ENCODE assay signal across 26 cellular contexts in genomic region chr11:69032833-69033232, GRCh38. TPM values are rescaled to one million over a fixed set of nuclear protein-coding genes. Genes with fewer than 3 reads are reported as not detected.
DNase-seq lines count a peak whose midpoint lies in the region; ATAC-seq, FAIRE-seq and TF ChIP-seq lines count a peak whose summit lies in the region.
"Had no signal": no experiment of that assay in that cellular context is flagged by ENCODE, and none has a peak within 500 bp of the region (broad histone marks: within the 10 kb centered on the region; RNA-seq: fewer than 3 reads in every experiment).

No MANE protein-coding gene starts in this region.

- H2BK5ac ChIP-seq in trophoblast cell (ENCODE audit: low read depth, low read length, poor library complexity) = no peak overlapping the region

- no peak for TF ChIP-seq EP300 in SK-N-SH (IDR thresholded peaks at IDR 0.05; ENCODE audit: borderline replicate concordance in 1 of 2, low read depth in 1 of 2, low read length in 1 of 2)
- TF ChIP-seq EP300 in K562 (IDR thresholded peaks at IDR 0.05; ENCODE audit: low read length) = no peak

- no peak overlapping the region for H3K4me3 Mint-ChIP-seq in CD4-positive, alpha-beta T cell
- H3K4me3 Mint-ChIP-seq: CD14-positive monocyte; CD4-positive, CD25-positive, alpha-beta regulatory T cell; CD8-positive, alpha-beta T cell had no signal

- no peak overlapping the region for H4K8ac ChIP-seq in trophoblast cell (ENCODE audit: low read depth, low read length)

- intact Hi-C loops in K562 (cut with micrococcal nuclease) = no loop called here
- intact Hi-C loops in CD4-positive, alpha-beta T cell (cut with DNase I, micrococcal nuclease) = no loop called here

- H3K79me2 ChIP-seq in SK-N-SH (ENCODE audit: insufficient read depth) = no peaks in the 10 kb centered on the region
- no peaks in the 10 kb centered on the region for H3K79me2 ChIP-seq in K562 (ENCODE audit: control insufficient read depth, insufficient read depth, low read length)
- no peaks in the 10 kb centered on the region for H3K79me2 ChIP-seq in trophoblast cell (ENCODE audit: control insufficient read depth, insufficient read depth, low read length, poor library complexity)

- no peaks in the 10 kb centered on the region for H3K79me1 ChIP-seq in trophoblast cell (ENCODE audit: low read length)

- no peak for DNase-seq in SK-N-SH
- DNase-seq in K562 (ENCODE audit: extremely low read depth in 1 of 4, low spot score in 3 of 4) = no peak
- DNase-seq in CD4-positive, alpha-beta T cell = no peak
- no peak for DNase-seq in trophoblast cell
- DNase-seq: ACHN; BE2C; C1 segment of cervical spinal cord; Caco-2; Calu3; CD4-positive, CD25-positive, alpha-beta regulatory T cell; CD8-positive, alpha-beta T cell; DMS79 treated with DMSO at 0.1 percent for 48 hours; GF-D8 had no signal

- H3K18ac ChIP-seq in trophoblast cell (ENCODE audit: low read length) = no peak overlapping the region

- ATAC-seq in SK-N-SH treated with all-trans-retinoic acid at 6 μM for 48 hours (no peak), K562 (no peak), GM21390 (IDR thresholded peaks at IDR 0.05; ENCODE audit: unreplicated experiment) (no peak)
- no peak for ATAC-seq in CD4-positive, alpha-beta T cell (ENCODE audit: poor library complexity)
- ATAC-seq: CD8-positive, alpha-beta T cell had no signal

- H3K14ac ChIP-seq in trophoblast cell (ENCODE audit: low read length) = no peak overlapping the region

- H4K91ac ChIP-seq in trophoblast cell (ENCODE audit: low read depth, low read length) = no peak overlapping the region

- H3F3A ChIP-seq in SK-N-SH (replicated peaks; ENCODE audit: insufficient read depth) = no peaks in the 10 kb centered on the region

- no peak overlapping the region for H3K4me2 ChIP-seq in SK-N-SH
- H3K4me2 ChIP-seq in K562 (ENCODE audit: insufficient read depth, low read length) = no peak overlapping the region
- H3K4me2 ChIP-seq in trophoblast cell (ENCODE audit: low read length) = no peak overlapping the region

- TF ChIP-seq POLR2A in K562 (conservative IDR thresholded peaks at IDR 0.05) = no peak

- H3K9ac ChIP-seq in SK-N-SH (no peak overlapping the region), K562 (ENCODE audit: insufficient read depth in 1 of 2, low read depth in 2 of 2, low read length in 2 of 2) (no peak overlapping the region), trophoblast cell (ENCODE audit: low read length) (no peak overlapping the region)
- H3K9ac ChIP-seq: BLaER1 had no signal

- no peak overlapping the region for H3K23ac ChIP-seq in trophoblast cell (ENCODE audit: low read length)

- no peak overlapping the region for H3K4me3 ChIP-seq in SK-N-SH (ENCODE audit: low read depth in 2 of 2, low read length in 1 of 2)
- no peak overlapping the region for H3K4me3 ChIP-seq in HEK293 (ENCODE audit: low read depth, low read length)
- H3K4me3 ChIP-seq in K562 = no peak overlapping the region
- no peak overlapping the region for H3K4me3 ChIP-seq in trophoblast cell (ENCODE audit: low read depth, low read length)
- H3K4me3 ChIP-seq: BLaER1 had no signal

- no peaks in the 10 kb centered on the region for H3K4me1 Mint-ChIP-seq in CD4-positive, alpha-beta T cell (ENCODE audit: low read depth)
- H3K4me1 Mint-ChIP-seq: CD4-positive, CD25-positive, alpha-beta regulatory T cell had no signal

- H2AFZ ChIP-seq in SK-N-SH (ENCODE audit: low read depth) (no peak overlapping the region), K562 (ENCODE audit: low read depth, low read length) (no peak overlapping the region), trophoblast cell (ENCODE audit: insufficient read depth, low read length, poor library complexity) (no peak overlapping the region)

- no TSS peak for BruUV-seq in K562 (replicated peaks; lab: Mats Ljungman, UMichigan)

- no peak overlapping the region for H3K27ac ChIP-seq in SK-N-SH (ENCODE audit: low read depth in 2 of 2, low read length in 1 of 2)
- no peak overlapping the region for H3K27ac ChIP-seq in HEK293 (ENCODE audit: extremely low read depth, low read depth, low read length)
- no peak overlapping the region for H3K27ac ChIP-seq in K562 (ENCODE audit: extremely low read depth, low read depth, low read length)
- H3K27ac ChIP-seq in CD4-positive, alpha-beta T cell (ENCODE audit: low read depth, low read length) = no peak overlapping the region
- H3K27ac ChIP-seq in trophoblast cell (ENCODE audit: low read depth, low read length) = no peak overlapping the region
- H3K27ac ChIP-seq: 22Rv1, BLaER1 had no signal

- POLR2A ChIA-PET in SK-N-SH (lab: Yijun Ruan, JAX) = no interaction called here
- POLR2A ChIA-PET in HEK293 (lab: Yijun Ruan, JAX) = no interaction called here
- POLR2A ChIA-PET in K562 (lab: Yijun Ruan, JAX) = interaction anchor here (1.4 kb wide), 1 partner anchor 22 kb away, joined by 3 read pairs; no protein-coding TSS in a partner anchor
- POLR2A ChIA-PET in CD4-positive, alpha-beta T cell (lab: Charles Lee) = no interaction called here

- H3K27me3 ChIP-seq in SK-N-SH (ENCODE audit: insufficient read depth) (no peaks in the 10 kb centered on the region), K562 (ENCODE audit: control insufficient read depth in 2 of 2, insufficient read depth in 2 of 2, low read length in 2 of 2) (peaks cover 30 to 67% of the 10 kb centered on the region in 2 experiments), trophoblast cell (ENCODE audit: insufficient read depth, low read length) (no peaks in the 10 kb centered on the region)
- no peaks in the 10 kb centered on the region for H3K27me3 ChIP-seq in CD4-positive, alpha-beta T cell (ENCODE audit: control insufficient read depth, insufficient read depth, low read length)
- H3K27me3 ChIP-seq: BE2C, BLaER1 had no signal

- H3K9me3 Mint-ChIP-seq in CD4-positive, alpha-beta T cell = no peaks in the 10 kb centered on the region
- H3K9me3 Mint-ChIP-seq: CD8-positive, alpha-beta T cell had no signal

- H3K36me3 ChIP-seq in SK-N-SH (replicated peaks in 1 of 2; ENCODE audit: control insufficient read depth in 1 of 2, insufficient read depth in 2 of 2, low read length in 1 of 2) (no peaks in the 10 kb centered on the region), HEK293 (ENCODE audit: control insufficient read depth in 2 of 2, insufficient read depth in 1 of 2, low read length in 2 of 2) (no peaks in the 10 kb centered on the region), K562 (ENCODE audit: control insufficient read depth, insufficient read depth, low read length) (no peaks in the 10 kb centered on the region), trophoblast cell (ENCODE audit: control insufficient read depth in 1 of 2, insufficient read depth in 2 of 2, low read length in 2 of 2) (no peaks in the 10 kb centered on the region)
- H3K36me3 ChIP-seq: BE2C, BLaER1 had no signal

- H3K36me3 Mint-ChIP-seq in CD4-positive, alpha-beta T cell (ENCODE audit: low read depth) = no peaks in the 10 kb centered on the region
- H3K36me3 Mint-ChIP-seq: CD14-positive monocyte; CD4-positive, CD25-positive, alpha-beta regulatory T cell; CD8-positive, alpha-beta T cell had no signal

- H2BK12ac ChIP-seq in trophoblast cell (ENCODE audit: low read length) = no peak overlapping the region

- FAIRE-seq in K562 (lab: Jason Lieb, UNC) = no peak
- FAIRE-seq: D721Med, G401.6, GM12891, GM19239 had no signal

- H3K9me1 ChIP-seq in K562 (ENCODE audit: control insufficient read depth, insufficient read depth, low read length) = no peaks in the 10 kb centered on the region

- H4K20me1 ChIP-seq in SK-N-SH (ENCODE audit: insufficient read depth) (no peaks in the 10 kb centered on the region), K562 (replicated peaks; ENCODE audit: control insufficient read depth, insufficient read depth, low read length) (0 out of 2 replicates have a peak, but pooled peaks cover 8% of the 10 kb centered on the region)
- H4K20me1 ChIP-seq: BLaER1 had no signal

- H4K12ac ChIP-seq in trophoblast cell (ENCODE audit: low read depth, low read length) = no peak overlapping the region

- H3K9me3 ChIP-seq in SK-N-SH (no peaks in the 10 kb centered on the region), HEK293 (ENCODE audit: control insufficient read depth, insufficient read depth, low read depth, low read length) (no peaks in the 10 kb centered on the region), K562 (replicated peaks; ENCODE audit: control insufficient read depth, insufficient read depth, low read depth, low read length) (no peaks in the 10 kb centered on the region), trophoblast cell (ENCODE audit: insufficient read depth, low read depth, low read length) (no peaks in the 10 kb centered on the region)
- H3K9me3 ChIP-seq in CD4-positive, alpha-beta T cell (ENCODE audit: control insufficient read depth, low read length) = no peaks in the 10 kb centered on the region
- H3K9me3 ChIP-seq: BE2C, BLaER1, Caco-2 had no signal

- TF ChIP-seq CTCF in SK-N-SH (IDR thresholded peaks at IDR 0.05) (no peak), HEK293 (tag by site-specific recombination; IDR thresholded peaks at IDR 0.05) (no peak), K562 (IDR thresholded peaks at IDR 0.05 in 2 of 3, conservative IDR thresholded peaks at IDR 0.05 in 1 of 3; ENCODE audit: insufficient read depth in 2 of 3, low read depth in 1 of 3, low read length in 3 of 3) (no peak)
- TF ChIP-seq CTCF in CD4-positive, alpha-beta T cell (IDR thresholded peaks at IDR 0.05) = no peak

- H2AK5ac ChIP-seq in trophoblast cell (ENCODE audit: low read length) = no peak overlapping the region

- WGBS in SK-N-SH (ENCODE audit: low lambda C conversion rate) = 82% methylated on average over 7 of the region's 7 CpGs
- 2% methylated on average over 7 of the region's 7 CpGs for WGBS in K562 (ENCODE audit: insufficient coverage, low coverage, missing lambda C conversion rate)
- no CpG with 5 or more reads among the region's 7 CpGs for WGBS in trophoblast cell (ENCODE audit: extremely low coverage, insufficient coverage, insufficient read length)

- no peak overlapping the region for H3K4ac ChIP-seq in trophoblast cell (ENCODE audit: low read depth, low read length)

- no peaks in the 10 kb centered on the region for H3K9me2 ChIP-seq in SK-N-SH

- TF ChIP-seq RAD21 in SK-N-SH (IDR thresholded peaks at IDR 0.05; ENCODE audit: low read length) = no peak
- TF ChIP-seq RAD21 in K562 (CRISPR knock-in tag; conservative IDR thresholded peaks at IDR 0.05 in 1 of 2, IDR thresholded peaks at IDR 0.05 in 1 of 2) = no peak

- no peak overlapping the region for H3K27ac Mint-ChIP-seq in CD4-positive, alpha-beta T cell
- H3K27ac Mint-ChIP-seq: CD4-positive, CD25-positive, alpha-beta regulatory T cell; CD8-positive, alpha-beta T cell had no signal

- H3K4me1 ChIP-seq in SK-N-SH (ENCODE audit: control insufficient read depth in 1 of 2, insufficient read depth in 2 of 2, low read depth in 1 of 2, low read length in 1 of 2) (no peaks in the 10 kb centered on the region), HEK293 (ENCODE audit: control insufficient read depth, insufficient read depth, low read length) (no peaks in the 10 kb centered on the region), K562 (replicated peaks in 1 of 2; ENCODE audit: control insufficient read depth in 2 of 2, insufficient read depth in 2 of 2, low read length in 2 of 2) (peaks cover 0 to 4% of the 10 kb centered on the region in 2 experiments; a peak in 1 of 5 replicates), trophoblast cell (ENCODE audit: control insufficient read depth in 1 of 2, insufficient read depth in 2 of 2, low read length in 2 of 2) (no peaks in the 10 kb centered on the region)
- H3K4me1 ChIP-seq: BE2C had no signal

- CTCF ChIA-PET in SK-N-SH (lab: Yijun Ruan, JAX) = interaction anchor here (0.6 to 4.3 kb wide), 4 partner anchors 12 to 652 kb away, joined by 3 to 23 read pairs (median 4); no protein-coding TSS in a partner anchor
- CTCF ChIA-PET in HEK293 (lab: Yijun Ruan, JAX) = no interaction called here
- CTCF ChIA-PET in K562 (lab: Yijun Ruan, JAX; ENCODE audit: low intra/inter-chr PET ratio) = no interaction called here
- CTCF ChIA-PET in CD4-positive, alpha-beta T cell (lab: Charles Lee) = no interaction called here

- no peak overlapping the region for H2BK120ac ChIP-seq in trophoblast cell (ENCODE audit: insufficient read depth, low read length, poor library complexity)

- H3K27me3 Mint-ChIP-seq in CD4-positive, alpha-beta T cell = peaks cover 11% of the 10 kb centered on the region

- in situ Hi-C loops in K562 (cut with MboI) = no loop called here

RNA-seq across cellular contexts. Expression of gene TPCN2, which starts 15.9 kb away (rescaled TPM):
- polyA plus RNA-seq in SK-N-SH (2012; rRNA removed) (7.6 and 8.7 TPM in 2 replicates), K562 (2011; rRNA removed) (5.5 and 5.9 TPM in 2 replicates), K562 (2014; fragmentation: Illumina TruSeq; extraction: Trizol) (5.0 and 5.7 TPM in 2 replicates), K562 (2014; fragmentation: Nextera tagmentation; extraction: Ambion mirVana) (under 1 TPM; 0.66 to 0.82 TPM), K562 (2014; rRNA removed) (7.0 and 9.3 TPM in 2 replicates)
- polyA plus RNA-seq in SK-N-SH (2012; cell fraction: cytosol; rRNA removed) = 3.3 and 4.5 TPM in 2 replicates
- polyA plus RNA-seq in SK-N-SH (2012; cell fraction: nucleus; rRNA removed) = 36.5 and 41.4 TPM in 2 replicates
- 40.8 and 84.4 TPM in 2 replicates for total RNA-seq in K562 (2011; cell fraction: chromatin; rRNA removed; ENCODE audit: low replicate concordance)
- total RNA-seq in K562 (2011; cell fraction: nucleolus; rRNA removed) = 45.5 and 52.4 TPM in 2 replicates
- total RNA-seq in K562 (2011; cell fraction: nucleoplasm; rRNA removed) = 44.5 and 47.8 TPM in 2 replicates
- total RNA-seq in K562 (2014; rRNA removed) (4.6 and 4.9 TPM in 2 replicates), K562 (2014; rRNA removed; fragmentation: Illumina TruSeq; extraction: Trizol) (2.3 and 2.8 TPM in 2 replicates), K562 (2015; rRNA removed; fragmentation: Illumina TruSeq; extraction: Trizol) (3.1 and 3.2 TPM in 2 replicates), K562 (2021) (9.2 and 10.2 TPM in 2 replicates)
- polyA plus RNA-seq in K562 (2011; cell fraction: cytosol; rRNA removed) = 5.8 TPM in 2 replicates
- 49.5 and 65.9 TPM in 2 replicates for polyA plus RNA-seq in K562 (2011; cell fraction: nucleus; rRNA removed)
- polyA plus RNA-seq in K562 (2012) = 6.3 and 8.7 TPM in 2 replicates
- polyA minus RNA-seq in K562 (2011; rRNA and poly(A)+ RNA removed) = 4.1 and 5.0 TPM in 2 replicates
- polyA minus RNA-seq in K562 (2011; cell fraction: cytosol; rRNA and poly(A)+ RNA removed) = 6.3 and 6.4 TPM in 2 replicates
- polyA minus RNA-seq in K562 (2011; cell fraction: nucleus; rRNA and poly(A)+ RNA removed) = 15.0 and 17.4 TPM in 2 replicates
- 10 to 100 TPM; 10.2 to 11.5 TPM for total RNA-seq in CD4-positive, alpha-beta T cell
- polyA plus RNA-seq in trophoblast cell (2013) = 5.2 TPM in 2 replicates

RNA-seq across cellular contexts. Expression of gene MRGPRF, which starts 19.8 kb away (rescaled TPM):
- polyA plus RNA-seq in SK-N-SH (2012; rRNA removed) (0.18 and 0.19 TPM in 2 replicates), K562 (2011; rRNA removed) (not detected in 2 replicates), K562 (2014; fragmentation: Illumina TruSeq; extraction: Trizol) (not detected in 2 replicates), K562 (2014; fragmentation: Nextera tagmentation; extraction: Ambion mirVana) (not detected), K562 (2014; rRNA removed) (not detected in 2 replicates)
- polyA plus RNA-seq in SK-N-SH (2012; cell fraction: cytosol; rRNA removed) = 0.08 and 0.12 TPM in 2 replicates
- polyA plus RNA-seq in SK-N-SH (2012; cell fraction: nucleus; rRNA removed) = 0.21 and 0.39 TPM in 2 replicates
- total RNA-seq in K562 (2011; cell fraction: chromatin; rRNA removed; ENCODE audit: low replicate concordance) = not detected in 2 replicates
- not detected in 2 replicates for total RNA-seq in K562 (2011; cell fraction: nucleolus; rRNA removed)
- not detected in 2 replicates for total RNA-seq in K562 (2011; cell fraction: nucleoplasm; rRNA removed)
- total RNA-seq in K562 (2014; rRNA removed) (not detected in 2 replicates), K562 (2014; rRNA removed; fragmentation: Illumina TruSeq; extraction: Trizol) (not detected in 2 replicates), K562 (2015; rRNA removed; fragmentation: Illumina TruSeq; extraction: Trizol) (not detected in 2 replicates), K562 (2021) (0.07 TPM in 1 of 2 replicates, not detected in the other)
- not detected in 2 replicates for polyA plus RNA-seq in K562 (2011; cell fraction: cytosol; rRNA removed)
- not detected in 2 replicates for polyA plus RNA-seq in K562 (2011; cell fraction: nucleus; rRNA removed)
- polyA plus RNA-seq in K562 (2012) = not detected in 2 replicates
- not detected in 2 replicates for polyA minus RNA-seq in K562 (2011; rRNA and poly(A)+ RNA removed)
- not detected in 2 replicates for polyA minus RNA-seq in K562 (2011; cell fraction: cytosol; rRNA and poly(A)+ RNA removed)
- not detected in 2 replicates for polyA minus RNA-seq in K562 (2011; cell fraction: nucleus; rRNA and poly(A)+ RNA removed)
- not detected for total RNA-seq in CD4-positive, alpha-beta T cell
- polyA plus RNA-seq in trophoblast cell (2013) = 0.29 and 0.39 TPM in 2 replicates
- total RNA-seq: CD4-positive, CD25-positive, alpha-beta regulatory T cell; CD8-positive, alpha-beta T cell had no signal
- polyA plus RNA-seq: CD4-positive, CD25-positive, alpha-beta regulatory T cell had no signal

RNA-seq across cellular contexts. Expression of gene MRGPRD, which starts 52.0 kb away (rescaled TPM):
- polyA plus RNA-seq in SK-N-SH (2012; rRNA removed) (not detected in 2 replicates), K562 (2011; rRNA removed) (not detected in 2 replicates), K562 (2014; fragmentation: Illumina TruSeq; extraction: Trizol) (not detected in 2 replicates), K562 (2014; fragmentation: Nextera tagmentation; extraction: Ambion mirVana) (not detected), K562 (2014; rRNA removed) (not detected in 2 replicates)
- polyA plus RNA-seq in SK-N-SH (2012; cell fraction: cytosol; rRNA removed) = not detected in 2 replicates
- polyA plus RNA-seq in SK-N-SH (2012; cell fraction: nucleus; rRNA removed) = not detected in 2 replicates
- total RNA-seq in K562 (2011; cell fraction: chromatin; rRNA removed; ENCODE audit: low replicate concordance) = not detected in 2 replicates
- not detected in 2 replicates for total RNA-seq in K562 (2011; cell fraction: nucleolus; rRNA removed)
- total RNA-seq in K562 (2011; cell fraction: nucleoplasm; rRNA removed) = not detected in 2 replicates
- total RNA-seq in K562 (2014; rRNA removed) (not detected in 2 replicates), K562 (2014; rRNA removed; fragmentation: Illumina TruSeq; extraction: Trizol) (not detected in 2 replicates), K562 (2015; rRNA removed; fragmentation: Illumina TruSeq; extraction: Trizol) (not detected in 2 replicates), K562 (2021) (not detected in 2 replicates)
- not detected in 2 replicates for polyA plus RNA-seq in K562 (2011; cell fraction: cytosol; rRNA removed)
- polyA plus RNA-seq in K562 (2011; cell fraction: nucleus; rRNA removed) = not detected in 2 replicates
- polyA plus RNA-seq in K562 (2012) = not detected in 2 replicates
- polyA minus RNA-seq in K562 (2011; rRNA and poly(A)+ RNA removed) = not detected in 2 replicates
- not detected in 2 replicates for polyA minus RNA-seq in K562 (2011; cell fraction: cytosol; rRNA and poly(A)+ RNA removed)
- not detected in 2 replicates for polyA minus RNA-seq in K562 (2011; cell fraction: nucleus; rRNA and poly(A)+ RNA removed)
- not detected for total RNA-seq in CD4-positive, alpha-beta T cell
- not detected in 2 replicates for polyA plus RNA-seq in trophoblast cell (2013)
- total RNA-seq: A172; A673; Caco-2; Calu3; CD4-positive, CD25-positive, alpha-beta regulatory T cell; CD8-positive, alpha-beta T cell had no signal
- polyA plus RNA-seq: AG04450, CD14-positive monocyte had no signal
